11 cellular contexts compared by ENCODE assay signal in genomic region chr15:32440445-32440977, GRCh38. TPM values are rescaled to one million over a fixed set of nuclear protein-coding genes. Genes with fewer than 3 reads are reported as not detected.
A peak's percentile ranks its signal among the peaks of the same experiment; 100 is the strongest.
DNase-seq lines count a peak whose midpoint lies in the region; ATAC-seq, FAIRE-seq and TF ChIP-seq lines count a peak whose summit lies in the region.
"Not testable (repeated sequence)": the region's sequence is repeated elsewhere in the genome, so short reads cannot be mapped to it uniquely, and the experiment has no call there.
"Had no signal": no experiment of that assay in that cellular context is flagged by ENCODE, and none has a peak within 500 bp of the region (broad histone marks: within the 10 kb centered on the region; RNA-seq: fewer than 3 reads in every experiment).

No MANE protein-coding gene starts in this region.

- not testable (repeated sequence) for H3K27ac Mint-ChIP-seq in GM23338; activated CD8-positive, alpha-beta T cell treated with anti-CD3 and anti-CD28 coated beads for 36 hours; activated naive CD8-positive, alpha-beta T cell treated with anti-CD3 and anti-CD28 coated beads, Interleukin-2, amount 50 U/mL, for 24 hours; memory B cell; osteocyte (ENCODE audit: unreplicated experiment)

- not testable (repeated sequence) for H3K9me3 ChIP-seq in Panc1 (ENCODE audit: control insufficient read depth, insufficient read depth, low read depth, low read length); thoracic aorta

- H3K36me3 ChIP-seq in GM23338 (ENCODE audit: insufficient read depth); Panc1 (ENCODE audit: control insufficient read depth, insufficient read depth, low read length); thoracic aorta: not testable (repeated sequence)

- peak; percentile 78 for ATAC-seq in GM23338
- ATAC-seq in Panc1: peak; percentile 96
- ATAC-seq in activated CD8-positive, alpha-beta T cell treated with anti-CD3 and anti-CD28 coated beads for 36 hours: peak; percentile 61
- ATAC-seq in activated naive CD8-positive, alpha-beta T cell treated with anti-CD3 and anti-CD28 coated beads, Interleukin-2, amount 50 U/mL, for 24 hours: peak; percentile 57
- peak; percentile 76 for ATAC-seq in memory B cell (ENCODE audit: low read depth)
- ATAC-seq in thoracic aorta (ENCODE audit: insufficient number of reproducible peaks, low FRiP score, low read depth): not testable (repeated sequence)

- DNase-seq in GM23338 (ENCODE audit: low spot score); Panc1 (ENCODE audit: low read depth, low spot score); activated CD8-positive, alpha-beta T cell treated with anti-CD3 and anti-CD28 coated beads for 36 hours; activated naive CD8-positive, alpha-beta T cell treated with anti-CD3 and anti-CD28 coated beads, Interleukin-2, amount 50 U/mL, for 24 hours; memory B cell (ENCODE audit: low spot score in 2 of 2); osteocyte (ENCODE audit: extremely low spot score, unreplicated experiment); thoracic aorta (ENCODE audit: low spot score): not testable (repeated sequence)

- FAIRE-seq in endometrium (lab: Jason Lieb, UNC): peak; percentile 59

- H3K27ac ChIP-seq in GM23338 (ENCODE audit: low read depth); Panc1 (ENCODE audit: low read length); thoracic aorta: not testable (repeated sequence)

- in situ Hi-C loops in Panc1 (cut with HindIII; ENCODE audit: low pct_unique_long_range_greater_than_20kb, low sequenced_read_pairs): not testable (repeated sequence)

- not testable (repeated sequence) for TF ChIP-seq CTCF in GM23338 (conservative IDR thresholded peaks at IDR 0.05; ENCODE audit: low read depth in 2 of 2); Panc1 (IDR thresholded peaks at IDR 0.05)
- peak; percentile 21 for TF ChIP-seq CTCF in activated CD8-positive, alpha-beta T cell treated with anti-CD3 and anti-CD28 coated beads for 36 hours (IDR thresholded peaks at IDR 0.05)
- peak; percentile 23 for TF ChIP-seq CTCF in osteocyte (IDR thresholded peaks at IDR 0.05)
- peak; percentile 22 for TF ChIP-seq CTCF in thoracic aorta (IDR thresholded peaks at IDR 0.05)

- CTCF ChIA-PET in Panc1 (lab: Charles Lee); activated CD8-positive, alpha-beta T cell treated with anti-CD3 and anti-CD28 coated beads for 36 hours (lab: Charles Lee): not testable (repeated sequence)

- not testable (repeated sequence) for BruUV-seq in Panc1 (replicated peaks; lab: Mats Ljungman, UMichigan)

- H3F3A ChIP-seq in GM23338 (replicated peaks; ENCODE audit: low read depth): not testable (repeated sequence)

- H3K4me1 Mint-ChIP-seq in GM23338; activated CD8-positive, alpha-beta T cell treated with anti-CD3 and anti-CD28 coated beads for 36 hours (ENCODE audit: low read depth); activated naive CD8-positive, alpha-beta T cell treated with anti-CD3 and anti-CD28 coated beads, Interleukin-2, amount 50 U/mL, for 24 hours; memory B cell; osteocyte (ENCODE audit: unreplicated experiment): not testable (repeated sequence)

- not testable (repeated sequence) for H3K79me2 ChIP-seq in GM23338 (replicated peaks; ENCODE audit: insufficient read depth)

- not testable (repeated sequence) for H3K9me3 Mint-ChIP-seq in GM23338; activated CD8-positive, alpha-beta T cell treated with anti-CD3 and anti-CD28 coated beads for 36 hours; activated naive CD8-positive, alpha-beta T cell treated with anti-CD3 and anti-CD28 coated beads, Interleukin-2, amount 50 U/mL, for 24 hours; memory B cell; osteocyte (ENCODE audit: unreplicated experiment)

- H3K4me3 ChIP-seq in GM23338; Panc1 (ENCODE audit: low read depth in 2 of 2, low read length in 2 of 2); thoracic aorta: not testable (repeated sequence)

- not testable (repeated sequence) for H4K20me1 ChIP-seq in GM23338 (replicated peaks; ENCODE audit: insufficient read depth)

- H3K36me3 Mint-ChIP-seq in GM23338 (ENCODE audit: low read depth); activated CD8-positive, alpha-beta T cell treated with anti-CD3 and anti-CD28 coated beads for 36 hours (ENCODE audit: low read depth); activated naive CD8-positive, alpha-beta T cell treated with anti-CD3 and anti-CD28 coated beads, Interleukin-2, amount 50 U/mL, for 24 hours (ENCODE audit: low read depth); memory B cell; osteocyte (ENCODE audit: unreplicated experiment): not testable (repeated sequence)

- not testable (repeated sequence) for H3K27me3 Mint-ChIP-seq in GM23338 (ENCODE audit: insufficient read depth, low read depth, poor library complexity); activated CD8-positive, alpha-beta T cell treated with anti-CD3 and anti-CD28 coated beads for 36 hours; activated naive CD8-positive, alpha-beta T cell treated with anti-CD3 and anti-CD28 coated beads, Interleukin-2, amount 50 U/mL, for 24 hours; memory B cell; osteocyte (ENCODE audit: unreplicated experiment)

- not testable (repeated sequence) for H3K27me3 ChIP-seq in GM23338 (ENCODE audit: insufficient read depth); Panc1 (ENCODE audit: control insufficient read depth, insufficient read depth, low read length); thoracic aorta (replicated peaks; ENCODE audit: insufficient read depth)

- POLR2A ChIA-PET in Panc1 (lab: Charles Lee); activated CD8-positive, alpha-beta T cell treated with anti-CD3 and anti-CD28 coated beads for 36 hours (lab: Charles Lee): not testable (repeated sequence)

- not testable (repeated sequence) for H3K4me3 Mint-ChIP-seq in GM23338; activated CD8-positive, alpha-beta T cell treated with anti-CD3 and anti-CD28 coated beads for 36 hours; activated naive CD8-positive, alpha-beta T cell treated with anti-CD3 and anti-CD28 coated beads, Interleukin-2, amount 50 U/mL, for 24 hours; memory B cell; osteocyte (ENCODE audit: unreplicated experiment)

- H3K4me1 ChIP-seq in GM23338 (ENCODE audit: insufficient read depth); Panc1 (ENCODE audit: control insufficient read depth, insufficient read depth, low read length); thoracic aorta (ENCODE audit: control insufficient read depth in 1 of 2, low read depth in 2 of 2): not testable (repeated sequence)

- H2AFZ ChIP-seq in GM23338: not testable (repeated sequence)

- intact Hi-C loops in Panc1 (cut with micrococcal nuclease; ENCODE audit: unreplicated experiment); activated CD8-positive, alpha-beta T cell treated with anti-CD3 and anti-CD28 coated beads for 36 hours (cut with micrococcal nuclease): not testable (repeated sequence)

- not testable (repeated sequence) for H3K9me2 ChIP-seq in GM23338 (ENCODE audit: insufficient read depth)

- H3K4me2 ChIP-seq in GM23338: not testable (repeated sequence)

RNA-seq across cellular contexts. Expression of gene GOLGA8O, which starts 14.9 kb away (rescaled TPM):
- total RNA-seq in GM23338 (2014; rRNA removed; shearing (Covaris generic)): not detected in 2 replicates
- not detected in 2 replicates for polyA plus RNA-seq in GM23338 (2016; fragmentation: Nextera tagmentation; extraction: Ambion mirVana)
- total RNA-seq in Panc1 (2021; ENCODE audit: unreplicated experiment): 0.69 TPM
- polyA plus RNA-seq in Panc1 (2012; ENCODE audit: insufficient read length): 0.41 TPM
- 1 to 10 TPM; 1.1 to 1.7 TPM for total RNA-seq in activated CD8-positive, alpha-beta T cell treated with anti-CD3 and anti-CD28 coated beads for 36 hours
- 2.4 and 2.5 TPM in 2 replicates for total RNA-seq in osteocyte
- total RNA-seq in thoracic aorta: 1 to 10 TPM in 1 of 2 donors, not detected in 1; 2.4 TPM
- total RNA-seq: Daoy, GM23248 had no signal
- polyA plus RNA-seq: GM23248 had no signal

RNA-seq across cellular contexts. Expression of gene GOLGA8K, which starts 37.4 kb away (rescaled TPM):
- total RNA-seq in GM23338 (2014; rRNA removed; shearing (Covaris generic)): not detected in 2 replicates
- 0.24 TPM in 1 of 2 replicates, not detected in the other for polyA plus RNA-seq in GM23338 (2016; fragmentation: Nextera tagmentation; extraction: Ambion mirVana)
- total RNA-seq in Panc1 (2021; ENCODE audit: unreplicated experiment) (1.5 TPM), osteocyte (0.75 and 1.7 TPM in 2 replicates), thoracic aorta (under 1 TPM in 1 of 2 donors, not detected in 1; 0.41 TPM)
- 1.8 TPM for polyA plus RNA-seq in Panc1 (2012; ENCODE audit: insufficient read length)
- total RNA-seq in activated CD8-positive, alpha-beta T cell treated with anti-CD3 and anti-CD28 coated beads for 36 hours: under 1 TPM; 0.29 to 0.49 TPM
- total RNA-seq: Daoy, GM23248, MCF 10A had no signal
- polyA plus RNA-seq: GM23248 had no signal
